15 cellular contexts compared by ENCODE assay signal in the genomic region with DNA sequence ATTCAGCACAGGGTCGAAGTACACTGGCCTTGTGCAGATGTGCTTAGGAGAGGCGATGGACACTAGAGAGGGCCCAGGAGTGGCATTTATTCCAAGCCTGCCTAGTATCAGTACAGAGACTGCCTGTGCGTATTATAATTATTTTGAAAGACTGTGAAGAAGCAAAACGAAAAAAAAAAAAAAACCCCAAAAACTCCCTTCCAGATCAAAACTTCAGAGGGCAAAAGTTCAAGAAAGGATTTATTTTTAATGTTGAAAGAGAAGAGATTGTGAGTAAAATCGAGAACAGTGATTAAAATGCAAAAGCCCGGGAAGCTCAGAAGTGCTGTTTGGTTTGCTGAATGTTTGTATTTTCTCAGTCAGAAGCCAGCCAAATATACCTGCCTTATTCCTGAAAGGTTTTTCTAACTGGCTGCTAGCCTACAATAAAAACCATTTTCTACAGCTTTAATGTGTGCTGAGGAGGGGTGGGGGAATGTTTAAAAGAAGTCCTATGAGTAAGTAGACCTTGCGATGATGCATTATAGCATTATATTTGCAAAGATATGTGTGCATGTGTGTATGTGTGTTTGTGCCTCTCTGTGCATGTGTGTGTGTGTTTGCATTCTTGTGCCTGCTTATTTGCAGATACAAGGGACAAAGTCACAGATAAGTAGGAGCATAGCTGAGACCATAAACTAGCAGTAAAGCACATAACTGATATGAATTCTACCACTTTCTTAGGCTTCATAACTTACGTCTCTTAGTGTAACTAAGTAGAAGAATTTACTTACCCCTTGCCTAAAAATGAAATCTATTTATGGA. TPM values are rescaled to one million over a fixed set of nuclear protein-coding genes. Genes with fewer than 3 reads are reported as not detected.
A peak's percentile ranks its signal among the peaks of the same experiment; 100 is the strongest.
DNase-seq lines count a peak whose midpoint lies in the region; ATAC-seq, FAIRE-seq and TF ChIP-seq lines count a peak whose summit lies in the region.
"Had no signal": no experiment of that assay in that cellular context is flagged by ENCODE, and none has a peak within 500 bp of the region (broad histone marks: within the 10 kb centered on the region; RNA-seq: fewer than 3 reads in every experiment).

No MANE protein-coding gene starts in this region.

- H3K4me2 ChIP-seq in HepG2 (ENCODE audit: low read depth, low read length), result no peak overlapping the region
- H3K4me2 ChIP-seq: GM23338 had no signal

- H3K9ac ChIP-seq in HepG2 (ENCODE audit: insufficient read depth, low read depth, low read length), result no peak overlapping the region
- H3K9ac ChIP-seq: parathyroid adenoma had no signal

- no peaks in the 10 kb centered on the region; a peak in 2 of 5 replicates for H3K27me3 ChIP-seq in HepG2 (ENCODE audit: control insufficient read depth in 1 of 2, insufficient read depth in 2 of 2, low read length in 2 of 2)
- H3K27me3 ChIP-seq in tibial artery, result no peaks in the 10 kb centered on the region

- H3K36me3 ChIP-seq in HepG2 (replicated peaks in 1 of 2; ENCODE audit: control insufficient read depth in 1 of 2, insufficient read depth in 2 of 2, low read length in 2 of 2), result no peaks in the 10 kb centered on the region
- H3K36me3 ChIP-seq in tibial artery, result no peaks in the 10 kb centered on the region

- CTCF ChIA-PET in HepG2 (lab: Yijun Ruan, JAX; ENCODE audit: low intra/inter-chr PET ratio, low total read pairs), result no interaction called here

- TF ChIP-seq CTCF in GM20000 (IDR thresholded peaks at IDR 0.05; ENCODE audit: extremely low read depth, missing control alignments) (no peak), HepG2 (CRISPR knock-in tag; IDR thresholded peaks at IDR 0.05) (no peak), tibial artery (IDR thresholded peaks at IDR 0.05) (no peak)

- H3K4me1 ChIP-seq in HepG2 (ENCODE audit: insufficient read depth, low read length) (no peaks in the 10 kb centered on the region), tibial artery (no peaks in the 10 kb centered on the region)
- H3K4me1 ChIP-seq: parathyroid adenoma had no signal

- TF ChIP-seq EP300 in HepG2 (IDR thresholded peaks at IDR 0.05; ENCODE audit: low read depth in 2 of 2, low read length in 2 of 2) (no peak), HepG2 (CRISPR knock-in tag; IDR thresholded peaks at IDR 0.05; ENCODE audit: borderline replicate concordance) (no peak)

- no peak for TF ChIP-seq POLR2A in HepG2 (IDR thresholded peaks at IDR 0.05; ENCODE audit: insufficient read depth in 1 of 2, low read depth in 2 of 2, low read length in 2 of 2)

- no peaks in the 10 kb centered on the region for H3K9me3 ChIP-seq in HepG2 (ENCODE audit: low read length)
- no peaks in the 10 kb centered on the region for H3K9me3 ChIP-seq in tibial artery

- no peak overlapping the region for H3K27ac ChIP-seq in HepG2 (ENCODE audit: extremely low read length, insufficient read depth, low read length)
- no peak overlapping the region for H3K27ac ChIP-seq in tibial artery
- H3K27ac ChIP-seq: parathyroid adenoma had no signal

- no peak for TF ChIP-seq RAD21 in HepG2 (CRISPR knock-in tag; IDR thresholded peaks at IDR 0.05)

- no peaks in the 10 kb centered on the region for H4K20me1 ChIP-seq in HepG2 (ENCODE audit: insufficient read depth, low read length)

- no peak for FAIRE-seq in HepG2 (lab: Jason Lieb, UNC)
- FAIRE-seq: bronchial epithelial cell had no signal

- no TSS peak for BruUV-seq in HepG2 (replicated peaks; lab: Mats Ljungman, UMichigan)

- POLR2A ChIA-PET in HepG2 (lab: Yijun Ruan, JAX), result no interaction called here

- in situ Hi-C loops in HepG2 (cut with HindIII; ENCODE audit: extremely low pct_ligation_motif_present, low pct_unique_long_range_greater_than_20kb), result no loop called here

- intact Hi-C loops in HepG2 (cut with micrococcal nuclease; ENCODE audit: unreplicated experiment), result no loop called here
- intact Hi-C loops in tibial artery (cut with DNase I; ENCODE audit: low total_unique reads), result no loop called here

- no peak overlapping the region for H2AFZ ChIP-seq in HepG2 (ENCODE audit: low read length)
- H2AFZ ChIP-seq: GM23338, parathyroid adenoma had no signal

- no peaks in the 10 kb centered on the region for H3K79me2 ChIP-seq in HepG2 (ENCODE audit: insufficient read depth, low read length)
- H3K79me2 ChIP-seq: parathyroid adenoma had no signal

- ATAC-seq in GM18517 (IDR thresholded peaks at IDR 0.05; ENCODE audit: unreplicated experiment) (peak; percentile 76), HG03432 (IDR thresholded peaks at IDR 0.05; ENCODE audit: unreplicated experiment) (peak; percentile 72), HepG2 (no peak)
- ATAC-seq: GM23338 had no signal

- WGBS in HepG2 (ENCODE audit: low lambda C conversion rate), result 13% methylated on average over 8 of the region's 8 CpGs

- DNase-seq in GM20000 (ENCODE audit: low spot score) (peak; percentile 52), HepG2 (ENCODE audit: low spot score) (peak; percentile 2), tibial artery (no peak), GOT3 (lab: John Stamatoyannopoulos, UW) (no peak), DMS114 treated with DMSO at 0.1 percent for 48 hours (lab: John Stamatoyannopoulos, UW; ENCODE audit: unreplicated experiment) (no peak)
- DNase-seq: mesenchymal stem cell; stimulated activated CD4-positive, alpha-beta T cell treated with anti-CD3 and anti-CD28 coated beads, Interleukin-4, amount 100 ng/mL, for 1 hour; substantia nigra had no signal

- H3K4me3 ChIP-seq in HepG2 (replicated peaks in 1 of 3; ENCODE audit: insufficient read depth in 1 of 3, low read depth in 2 of 3, low read length in 3 of 3), result no peak overlapping the region
- no peak overlapping the region for H3K4me3 ChIP-seq in tibial artery
- H3K4me3 ChIP-seq: GM23338 had no signal

TF ChIP-seq in HepG2, 621 proteins besides CTCF, POLR2A, EP300 and RAD21 (continues in another document):
- TF ChIP-seq ZNF333 (CRISPR knock-in tag; IDR thresholded peaks at IDR 0.05; ENCODE audit: borderline replicate concordance) (no peak), SPEN (CRISPR knock-in tag; IDR thresholded peaks at IDR 0.05; ENCODE audit: low read depth) (no peak), SOX6 (IDR thresholded peaks at IDR 0.05) (no peak), SOX6 (CRISPR knock-in tag; IDR thresholded peaks at IDR 0.05) (no peak), ZNF274 (CRISPR knock-in tag; IDR thresholded peaks at IDR 0.05) (no peak)

RNA-seq across cellular contexts. Expression of a gene that starts 19.3 kb away (rescaled TPM):
- 16.6 and 27.3 TPM in 2 replicates for total RNA-seq in HepG2 (2016; rRNA removed; fragmentation: Illumina TruSeq; extraction: Trizol)
- total RNA-seq in HepG2 (2016; cell fraction: cytosol; rRNA removed; fragmentation: Illumina TruSeq; extraction: Trizol; ENCODE audit: low read depth), result 2.6 TPM in 2 replicates
- 18.6 and 27.9 TPM in 2 replicates for total RNA-seq in HepG2 (2016; cell fraction: insoluble cytoplasmic fraction; rRNA removed; fragmentation: Illumina TruSeq; extraction: Trizol)
- 7.0 and 7.7 TPM in 2 replicates for total RNA-seq in HepG2 (2016; cell fraction: membrane; rRNA removed; fragmentation: Illumina TruSeq; extraction: Trizol)
- 10.3 and 11.4 TPM in 2 replicates for total RNA-seq in HepG2 (2016; cell fraction: nucleus; rRNA removed; fragmentation: Illumina TruSeq; extraction: Trizol)
- 14.6 and 17.2 TPM in 2 replicates for polyA plus RNA-seq in HepG2 (2011; rRNA removed)
- 12.9 and 17.7 TPM in 2 replicates for polyA plus RNA-seq in HepG2 (2011; cell fraction: cytosol; rRNA removed)
- 10.4 and 11.6 TPM in 2 replicates for polyA plus RNA-seq in HepG2 (2011; cell fraction: nucleus; rRNA removed)
- polyA plus RNA-seq in HepG2 (2012), result 6.4 and 11.3 TPM in 2 replicates
- polyA plus RNA-seq in HepG2 (2016; cell fraction: cytosol; fragmentation: Illumina TruSeq; extraction: Trizol; ENCODE audit: low read depth), result 2.7 and 4.1 TPM in 2 replicates
- polyA plus RNA-seq in HepG2 (2016; cell fraction: insoluble cytoplasmic fraction; fragmentation: Illumina TruSeq; extraction: Trizol; ENCODE audit: low read depth), result 25.3 and 28.2 TPM in 2 replicates
- polyA plus RNA-seq in HepG2 (2016; cell fraction: membrane; fragmentation: Illumina TruSeq; extraction: Trizol; ENCODE audit: low read depth), result 5.7 and 6.5 TPM in 2 replicates
- polyA plus RNA-seq in HepG2 (2016; cell fraction: nucleus; fragmentation: Illumina TruSeq; extraction: Trizol; ENCODE audit: insufficient read depth, low read depth), result 12.6 and 13.8 TPM in 2 replicates
- 7.3 and 7.4 TPM in 2 replicates for polyA minus RNA-seq in HepG2 (2011; rRNA and poly(A)+ RNA removed; ENCODE audit: low replicate concordance)
- 4.0 and 6.9 TPM in 2 replicates for polyA minus RNA-seq in HepG2 (2011; cell fraction: cytosol; rRNA and poly(A)+ RNA removed)
- polyA minus RNA-seq in HepG2 (2011; cell fraction: nucleus; rRNA and poly(A)+ RNA removed), result 9.0 and 12.6 TPM in 2 replicates

RNA-seq across cellular contexts. Expression of a gene that starts 25.1 kb away (rescaled TPM):
- total RNA-seq in HepG2 (2016; rRNA removed; fragmentation: Illumina TruSeq; extraction: Trizol), result not detected in 2 replicates
- total RNA-seq in HepG2 (2016; cell fraction: cytosol; rRNA removed; fragmentation: Illumina TruSeq; extraction: Trizol; ENCODE audit: low read depth), result not detected in 2 replicates
- total RNA-seq in HepG2 (2016; cell fraction: insoluble cytoplasmic fraction; rRNA removed; fragmentation: Illumina TruSeq; extraction: Trizol), result not detected in 2 replicates
- total RNA-seq in HepG2 (2016; cell fraction: membrane; rRNA removed; fragmentation: Illumina TruSeq; extraction: Trizol), result not detected in 2 replicates
- total RNA-seq in HepG2 (2016; cell fraction: nucleus; rRNA removed; fragmentation: Illumina TruSeq; extraction: Trizol), result not detected in 2 replicates
- polyA plus RNA-seq in HepG2 (2011; rRNA removed), result not detected in 2 replicates
- polyA plus RNA-seq in HepG2 (2011; cell fraction: cytosol; rRNA removed), result not detected in 2 replicates
- not detected in 2 replicates for polyA plus RNA-seq in HepG2 (2011; cell fraction: nucleus; rRNA removed)
- not detected in 2 replicates for polyA plus RNA-seq in HepG2 (2012)
- not detected in 2 replicates for polyA plus RNA-seq in HepG2 (2016; cell fraction: cytosol; fragmentation: Illumina TruSeq; extraction: Trizol; ENCODE audit: low read depth)
- not detected in 2 replicates for polyA plus RNA-seq in HepG2 (2016; cell fraction: insoluble cytoplasmic fraction; fragmentation: Illumina TruSeq; extraction: Trizol; ENCODE audit: low read depth)
- not detected in 2 replicates for polyA plus RNA-seq in HepG2 (2016; cell fraction: membrane; fragmentation: Illumina TruSeq; extraction: Trizol; ENCODE audit: low read depth)
- polyA plus RNA-seq in HepG2 (2016; cell fraction: nucleus; fragmentation: Illumina TruSeq; extraction: Trizol; ENCODE audit: insufficient read depth, low read depth), result not detected in 2 replicates
- not detected in 2 replicates for polyA minus RNA-seq in HepG2 (2011; rRNA and poly(A)+ RNA removed; ENCODE audit: low replicate concordance)
- polyA minus RNA-seq in HepG2 (2011; cell fraction: cytosol; rRNA and poly(A)+ RNA removed), result not detected in 2 replicates
- polyA minus RNA-seq in HepG2 (2011; cell fraction: nucleus; rRNA and poly(A)+ RNA removed), result not detected in 2 replicates
- total RNA-seq: bronchial epithelial cell, GM23338, MCF 10A, NCI-H460 had no signal
- polyA plus RNA-seq: GM23338 had no signal

Comparison
In these comparisons a context has a peak if more than half of its experiments do, and no peak if none do; other contexts are left out.
1. DNase-seq: peak in GM20000 (single experiment) and HepG2 (single experiment); none in tibial artery (0 of 2), GOT3 (single experiment) and DMS114 treated with DMSO at 0.1 percent for 48 hours (single experiment).